In genomic region chr20:62768234-62768814, GRCh38 we compare ENCODE assay signal across 21 cellular contexts. TPM values are rescaled to one million over a fixed set of nuclear protein-coding genes. Genes with fewer than 3 reads are reported as not detected.
DNase-seq lines count a peak whose midpoint lies in the region; ATAC-seq, FAIRE-seq and TF ChIP-seq lines count a peak whose summit lies in the region.
"Had no signal": no experiment of that assay in that cellular context is flagged by ENCODE, and none has a peak within 500 bp of the region (broad histone marks: within the 10 kb centered on the region; RNA-seq: fewer than 3 reads in every experiment).

No MANE protein-coding gene starts in this region.

- peak overlapping the region; percentile 29 for H2BK120ac ChIP-seq in neuronal stem cell (ENCODE audit: low read depth, low read length)

- peaks cover 11% of the 10 kb centered on the region for H3K4me1 Mint-ChIP-seq in T-helper 17 cell

- H3K23ac ChIP-seq in neuronal stem cell (ENCODE audit: low read depth, low read length, poor library complexity): no peak overlapping the region

- CTCF ChIA-PET in HepG2 (lab: Yijun Ruan, JAX; ENCODE audit: low intra/inter-chr PET ratio, low total read pairs): no interaction called here

- H4K91ac ChIP-seq in neuronal stem cell (ENCODE audit: low read depth, low read length, poor library complexity): no peak overlapping the region

- H3K4me3 Mint-ChIP-seq in T-helper 17 cell: no peak overlapping the region
- H3K4me3 Mint-ChIP-seq: activated T-helper 17 cell treated with anti-CD3 and anti-CD28 coated beads, Interleukin-2, amount 50 U/mL, for 72 hours; natural killer cell treated with Interleukin-12 subunit alpha and Interleukin-12 subunit beta and Interleukin-15 and Interleukin-18, amount 100 ng/mL, for 72 hours; T-cell had no signal

- peak overlapping the region; percentile 82 for H2AK5ac ChIP-seq in neuronal stem cell (ENCODE audit: low read depth, low read length)

- in situ Hi-C loops in HepG2 (cut with HindIII; ENCODE audit: extremely low pct_ligation_motif_present, low pct_unique_long_range_greater_than_20kb) (no loop called here), gastrocnemius medialis (cut with MboI; ENCODE audit: low sequenced_read_pairs in 4 of 4) (no loop called here)

- H2BK15ac ChIP-seq in neuronal stem cell (ENCODE audit: low read length): peak overlapping the region; percentile 87

- intact Hi-C loops in right lobe of liver (cut with DNase I): no loop called here
- intact Hi-C loops in HepG2 (cut with micrococcal nuclease; ENCODE audit: unreplicated experiment): no loop called here
- intact Hi-C loops in left cardiac atrium (cut with DNase I): no loop called here
- intact Hi-C loops in uterus (cut with DNase I; ENCODE audit: low total_unique reads): no loop called here
- intact Hi-C loops in gastrocnemius medialis (cut with DNase I; ENCODE audit: low total_unique reads): no loop called here

- H3K4me1 ChIP-seq in right lobe of liver (peaks cover 0 to 30% (median 15%) of the 10 kb centered on the region in 4 donors), HepG2 (ENCODE audit: insufficient read depth, low read length) (no peaks in the 10 kb centered on the region), neuronal stem cell (ENCODE audit: control insufficient read depth in 2 of 2, insufficient read depth in 1 of 2, low read depth in 1 of 2, low read length in 2 of 2) (peaks cover 13 to 28% of the 10 kb centered on the region in 2 donors), uterus (no peaks in the 10 kb centered on the region), gastrocnemius medialis (no peaks in the 10 kb centered on the region)

- H3K9me3 ChIP-seq in right lobe of liver: no peaks in the 10 kb centered on the region
- H3K9me3 ChIP-seq in HepG2 (ENCODE audit: low read length): no peaks in the 10 kb centered on the region
- H3K9me3 ChIP-seq in neuronal stem cell (replicated peaks in 1 of 2; ENCODE audit: control insufficient read depth in 2 of 2, insufficient read depth in 1 of 2, low read depth in 1 of 2, low read length in 2 of 2): no peaks in the 10 kb centered on the region
- no peaks in the 10 kb centered on the region for H3K9me3 ChIP-seq in uterus
- H3K9me3 ChIP-seq in gastrocnemius medialis: no peaks in the 10 kb centered on the region
- no peaks in the 10 kb centered on the region for H3K9me3 ChIP-seq in T-helper 17 cell (ENCODE audit: control insufficient read depth, low read length, poor library complexity, severe bottlenecking)
- H3K9me3 ChIP-seq: vagina had no signal

- no peak overlapping the region for H4K8ac ChIP-seq in neuronal stem cell (ENCODE audit: low read depth, low read length)

- no TSS peak for BruUV-seq in HepG2 (replicated peaks; lab: Mats Ljungman, UMichigan)

- 51% methylated on average over 5 of the region's 18 CpGs for WGBS in right lobe of liver (ENCODE audit: insufficient coverage, low coverage, low lambda C conversion rate, missing lambda C conversion rate)
- 33% methylated on average over 18 of the region's 18 CpGs for WGBS in HepG2 (ENCODE audit: low lambda C conversion rate)
- no CpG with 5 or more reads among the region's 18 CpGs for WGBS in neuronal stem cell (ENCODE audit: extremely low coverage in 2 of 2, insufficient read length in 2 of 2, insufficient replicate concordance in 1 of 2), 2 donors

- H3K27me3 ChIP-seq in right lobe of liver: no peaks in the 10 kb centered on the region
- H3K27me3 ChIP-seq in HepG2 (ENCODE audit: control insufficient read depth in 1 of 2, insufficient read depth in 2 of 2, low read length in 2 of 2): peaks cover 59 to 98% of the 10 kb centered on the region in 2 experiments
- peaks cover 0 to 8% (median 2%) of the 10 kb centered on the region in 3 experiments for H3K27me3 ChIP-seq in neuronal stem cell (ENCODE audit: control insufficient read depth in 3 of 3, insufficient read depth in 3 of 3, low read depth in 1 of 3, low read length in 3 of 3)
- peaks cover 0 to 4% of the 10 kb centered on the region in 2 donors for H3K27me3 ChIP-seq in uterus
- H3K27me3 ChIP-seq in gastrocnemius medialis: peaks cover 29 to 45% (median 33%) of the 10 kb centered on the region in 3 donors
- H3K27me3 ChIP-seq: vagina had no signal

- TF ChIP-seq EP300 in HepG2 (IDR thresholded peaks at IDR 0.05; ENCODE audit: low read depth in 2 of 2, low read length in 2 of 2) (no peak), HepG2 (CRISPR knock-in tag; IDR thresholded peaks at IDR 0.05; ENCODE audit: borderline replicate concordance) (no peak)

- ATAC-seq in right lobe of liver (no peak), HepG2 (no peak), left cardiac atrium (peak in 1 of 2 donors; percentile 18), gastrocnemius medialis (no peak), T-helper 17 cell (no peak)
- ATAC-seq: activated T-helper 17 cell treated with anti-CD3 and anti-CD28 coated beads, Interleukin-2, amount 50 U/mL, for 72 hours; natural killer cell treated with Interleukin-12 subunit alpha and Interleukin-12 subunit beta and Interleukin-15 and Interleukin-18, amount 100 ng/mL, for 72 hours; T-cell had no signal

- peak overlapping the region; percentile 13 for H3K4ac ChIP-seq in neuronal stem cell (ENCODE audit: low read length)

- POLR2A ChIA-PET in HepG2 (lab: Yijun Ruan, JAX): interaction anchor here (0.7 kb wide), 1 partner anchor 11 kb away, joined by 4 read pairs; no protein-coding TSS in a partner anchor

- H2BK5ac ChIP-seq in neuronal stem cell (ENCODE audit: low read length): no peak overlapping the region

- no peak overlapping the region for H3K27ac ChIP-seq in right lobe of liver
- H3K27ac ChIP-seq in HepG2 (ENCODE audit: extremely low read length, insufficient read depth, low read length): no peak overlapping the region
- H3K27ac ChIP-seq in neuronal stem cell (replicated peaks; ENCODE audit: low read length): no peak overlapping the region
- no peak overlapping the region for H3K27ac ChIP-seq in uterus
- H3K27ac ChIP-seq in gastrocnemius medialis: no peak overlapping the region
- H3K27ac ChIP-seq: vagina had no signal

- no peak overlapping the region for H3K9ac ChIP-seq in HepG2 (ENCODE audit: insufficient read depth, low read depth, low read length)
- H3K9ac ChIP-seq in neuronal stem cell (ENCODE audit: low read depth, low read length, poor library complexity): no peak overlapping the region

- H3K79me2 ChIP-seq in HepG2 (ENCODE audit: insufficient read depth, low read length): no peaks in the 10 kb centered on the region

- H3K27ac Mint-ChIP-seq in T-helper 17 cell: no peak overlapping the region
- H3K27ac Mint-ChIP-seq: natural killer cell treated with Interleukin-12 subunit alpha and Interleukin-12 subunit beta and Interleukin-15 and Interleukin-18, amount 100 ng/mL, for 72 hours; T-cell had no signal

- peak overlapping the region; percentile 90 for H3K18ac ChIP-seq in neuronal stem cell (ENCODE audit: low read length)

- peak overlapping the region; percentile 64 for H3K14ac ChIP-seq in neuronal stem cell (ENCODE audit: low read length)

- no peaks in the 10 kb centered on the region for H3K36me3 Mint-ChIP-seq in T-helper 17 cell (ENCODE audit: low read depth)
- H3K36me3 Mint-ChIP-seq: natural killer cell treated with Interleukin-12 subunit alpha and Interleukin-12 subunit beta and Interleukin-15 and Interleukin-18, amount 100 ng/mL, for 72 hours; T-cell had no signal

- no peaks in the 10 kb centered on the region for H3K27me3 Mint-ChIP-seq in T-helper 17 cell
- H3K27me3 Mint-ChIP-seq: activated T-helper 17 cell treated with anti-CD3 and anti-CD28 coated beads, Interleukin-2, amount 50 U/mL, for 72 hours; natural killer cell treated with Interleukin-12 subunit alpha and Interleukin-12 subunit beta and Interleukin-15 and Interleukin-18, amount 100 ng/mL, for 72 hours; T-cell had no signal

- H3K4me3 ChIP-seq in right lobe of liver (no peak overlapping the region), HepG2 (replicated peaks in 1 of 3; ENCODE audit: insufficient read depth in 1 of 3, low read depth in 2 of 3, low read length in 3 of 3) (no peak overlapping the region), neuronal stem cell (ENCODE audit: low read length in 2 of 2) (no peak overlapping the region), uterus (no peak overlapping the region), gastrocnemius medialis (no peak overlapping the region)
- H3K4me3 ChIP-seq: vagina had no signal

- TF ChIP-seq CTCF in right lobe of liver (IDR thresholded peaks at IDR 0.05) (no peak), HepG2 (CRISPR knock-in tag; IDR thresholded peaks at IDR 0.05) (no peak), uterus (IDR thresholded peaks at IDR 0.05) (no peak), gastrocnemius medialis (IDR thresholded peaks at IDR 0.05 in 4 of 5, conservative IDR thresholded peaks at IDR 0.05 in 1 of 5) (no peak)

- no peak for FAIRE-seq in HepG2 (lab: Jason Lieb, UNC)
- FAIRE-seq: endothelial cell of umbilical vein, islet of Langerhans had no signal

- H3K79me1 ChIP-seq in neuronal stem cell (ENCODE audit: low read depth, low read length): peaks cover 2% of the 10 kb centered on the region

- TF ChIP-seq RAD21 in HepG2 (CRISPR knock-in tag; IDR thresholded peaks at IDR 0.05): no peak

- H2BK12ac ChIP-seq in neuronal stem cell (ENCODE audit: low read length): no peak overlapping the region

- H4K20me1 ChIP-seq in HepG2 (ENCODE audit: insufficient read depth, low read length): peaks cover 3% of the 10 kb centered on the region; the same call in 1 of the 2 replicates

- no peaks in the 10 kb centered on the region for H3K36me3 ChIP-seq in right lobe of liver
- no peaks in the 10 kb centered on the region for H3K36me3 ChIP-seq in HepG2 (replicated peaks in 1 of 2; ENCODE audit: control insufficient read depth in 1 of 2, insufficient read depth in 2 of 2, low read length in 2 of 2)
- H3K36me3 ChIP-seq in neuronal stem cell (replicated peaks in 1 of 2; ENCODE audit: control insufficient read depth in 2 of 2, insufficient read depth in 2 of 2, low read length in 2 of 2): no peaks in the 10 kb centered on the region
- no peaks in the 10 kb centered on the region for H3K36me3 ChIP-seq in uterus
- H3K36me3 ChIP-seq in gastrocnemius medialis: no peaks in the 10 kb centered on the region
- H3K36me3 ChIP-seq: vagina had no signal

- TF ChIP-seq POLR2A in right lobe of liver (IDR thresholded peaks at IDR 0.05) (no peak), HepG2 (IDR thresholded peaks at IDR 0.05; ENCODE audit: insufficient read depth in 1 of 2, low read depth in 2 of 2, low read length in 2 of 2) (no peak), uterus (IDR thresholded peaks at IDR 0.05) (no peak), gastrocnemius medialis (IDR thresholded peaks at IDR 0.05) (no peak)

- H3K4me2 ChIP-seq in HepG2 (ENCODE audit: low read depth, low read length) (no peak overlapping the region), neuronal stem cell (ENCODE audit: insufficient read depth, low read length, poor library complexity, severe bottlenecking) (no peak overlapping the region)

- DNase-seq in right lobe of liver (peak in 2 of 3 donors; percentile 14 to 52), HepG2 (ENCODE audit: low spot score) (no peak), left cardiac atrium (peak; percentile 12), neuronal stem cell (ENCODE audit: low spot score) (no peak), uterus (no peak), gastrocnemius medialis (no peak), C1 segment of cervical spinal cord (lab: John Stamatoyannopoulos, UW) (no peak), T-helper 17 cell (no peak)
- DNase-seq: activated CD4-positive, alpha-beta T cell treated with anti-CD3 and anti-CD28 coated beads, Interleukin-2, amount 50 U/mL, for 1 hour; DMS153; GF-D8; mesenchymal stem cell; NCI-H2107; NCI-H510A treated with DMSO at 0.1 percent for 48 hours; stimulated activated CD4-positive, alpha-beta T cell treated with anti-CD3 and anti-CD28 coated beads, Interleukin-12 subunit alpha, Interleukin-12 subunit beta, amount 100 ng/mL, for 4 hours; T-cell had no signal

- no peak overlapping the region for H2AFZ ChIP-seq in HepG2 (ENCODE audit: low read length)
- peak overlapping the region; percentile 54 for H2AFZ ChIP-seq in neuronal stem cell (ENCODE audit: low read length)

RNA-seq across cellular contexts. Expression of gene MRGBP, which starts 27.9 kb away (rescaled TPM):
- 1 to 10 TPM; 3.3 to 8.0 (median 5.3) TPM for total RNA-seq in right lobe of liver
- total RNA-seq in HepG2 (2016; rRNA removed; fragmentation: Illumina TruSeq; extraction: Trizol): 34.8 and 35.9 TPM in 2 replicates
- 79.0 and 80.7 TPM in 2 replicates for total RNA-seq in HepG2 (2016; cell fraction: cytosol; rRNA removed; fragmentation: Illumina TruSeq; extraction: Trizol; ENCODE audit: low read depth)
- 31.8 and 38.7 TPM in 2 replicates for total RNA-seq in HepG2 (2016; cell fraction: insoluble cytoplasmic fraction; rRNA removed; fragmentation: Illumina TruSeq; extraction: Trizol)
- 96.7 and 98.0 TPM in 2 replicates for total RNA-seq in HepG2 (2016; cell fraction: membrane; rRNA removed; fragmentation: Illumina TruSeq; extraction: Trizol)
- 17.0 and 18.5 TPM in 2 replicates for total RNA-seq in HepG2 (2016; cell fraction: nucleus; rRNA removed; fragmentation: Illumina TruSeq; extraction: Trizol)
- 31.6 and 34.2 TPM in 2 replicates for polyA plus RNA-seq in HepG2 (2011; rRNA removed)
- 30.7 and 37.2 TPM in 2 replicates for polyA plus RNA-seq in HepG2 (2011; cell fraction: cytosol; rRNA removed)
- 29.7 and 36.4 TPM in 2 replicates for polyA plus RNA-seq in HepG2 (2011; cell fraction: nucleus; rRNA removed)
- polyA plus RNA-seq in HepG2 (2012): 21.6 and 23.1 TPM in 2 replicates
- polyA plus RNA-seq in HepG2 (2016; cell fraction: cytosol; fragmentation: Illumina TruSeq; extraction: Trizol; ENCODE audit: low read depth): 88.5 and 96.5 TPM in 2 replicates
- 34.9 and 39.2 TPM in 2 replicates for polyA plus RNA-seq in HepG2 (2016; cell fraction: insoluble cytoplasmic fraction; fragmentation: Illumina TruSeq; extraction: Trizol; ENCODE audit: low read depth)
- 88.7 and 90.6 TPM in 2 replicates for polyA plus RNA-seq in HepG2 (2016; cell fraction: membrane; fragmentation: Illumina TruSeq; extraction: Trizol; ENCODE audit: low read depth)
- 40.3 and 42.7 TPM in 2 replicates for polyA plus RNA-seq in HepG2 (2016; cell fraction: nucleus; fragmentation: Illumina TruSeq; extraction: Trizol; ENCODE audit: insufficient read depth, low read depth)
- polyA minus RNA-seq in HepG2 (2011; rRNA and poly(A)+ RNA removed; ENCODE audit: low replicate concordance): 21.2 and 36.8 TPM in 2 replicates
- polyA minus RNA-seq in HepG2 (2011; cell fraction: cytosol; rRNA and poly(A)+ RNA removed): 12.7 and 13.0 TPM in 2 replicates
- 10.2 and 10.9 TPM in 2 replicates for polyA minus RNA-seq in HepG2 (2011; cell fraction: nucleus; rRNA and poly(A)+ RNA removed)
- 1 to 10 TPM; 8.9 TPM for total RNA-seq in left cardiac atrium
- polyA plus RNA-seq in neuronal stem cell (2013, experiment 1 of 2): 15.5 TPM
- polyA plus RNA-seq in neuronal stem cell (2013, experiment 2 of 2): 15.6 TPM
- 10 to 100 TPM in 2 of 4 donors, 1 to 10 TPM in 2; 2.6 to 19.1 (median 10.3) TPM for total RNA-seq in uterus
- total RNA-seq in gastrocnemius medialis: 1 to 10 TPM; 7.8 to 9.8 (median 8.2) TPM
- 1 to 10 TPM; 6.5 to 6.8 TPM for total RNA-seq in T-helper 17 cell

RNA-seq across cellular contexts. Expression of gene OGFR, which starts 36.3 kb away (rescaled TPM):
- 10 to 100 TPM; 40.7 to 48.1 (median 47.0) TPM for total RNA-seq in right lobe of liver
- total RNA-seq in HepG2 (2016; rRNA removed; fragmentation: Illumina TruSeq; extraction: Trizol): 68.3 and 81.8 TPM in 2 replicates
- total RNA-seq in HepG2 (2016; cell fraction: cytosol; rRNA removed; fragmentation: Illumina TruSeq; extraction: Trizol; ENCODE audit: low read depth): 6.3 and 8.7 TPM in 2 replicates
- 58.8 and 84.2 TPM in 2 replicates for total RNA-seq in HepG2 (2016; cell fraction: insoluble cytoplasmic fraction; rRNA removed; fragmentation: Illumina TruSeq; extraction: Trizol)
- total RNA-seq in HepG2 (2016; cell fraction: membrane; rRNA removed; fragmentation: Illumina TruSeq; extraction: Trizol): 20.8 and 24.4 TPM in 2 replicates
- 33.8 and 41.3 TPM in 2 replicates for total RNA-seq in HepG2 (2016; cell fraction: nucleus; rRNA removed; fragmentation: Illumina TruSeq; extraction: Trizol)
- polyA plus RNA-seq in HepG2 (2011; rRNA removed): 47.7 and 62.2 TPM in 2 replicates
- 58.6 and 82.5 TPM in 2 replicates for polyA plus RNA-seq in HepG2 (2011; cell fraction: cytosol; rRNA removed)
- 105 and 121 TPM in 2 replicates for polyA plus RNA-seq in HepG2 (2011; cell fraction: nucleus; rRNA removed)
- polyA plus RNA-seq in HepG2 (2012): 34.0 and 38.1 TPM in 2 replicates
- polyA plus RNA-seq in HepG2 (2016; cell fraction: cytosol; fragmentation: Illumina TruSeq; extraction: Trizol; ENCODE audit: low read depth): 4.2 and 4.7 TPM in 2 replicates
- 68.1 and 77.5 TPM in 2 replicates for polyA plus RNA-seq in HepG2 (2016; cell fraction: insoluble cytoplasmic fraction; fragmentation: Illumina TruSeq; extraction: Trizol; ENCODE audit: low read depth)
- polyA plus RNA-seq in HepG2 (2016; cell fraction: membrane; fragmentation: Illumina TruSeq; extraction: Trizol; ENCODE audit: low read depth): 11.5 and 14.2 TPM in 2 replicates
- 103 and 104 TPM in 2 replicates for polyA plus RNA-seq in HepG2 (2016; cell fraction: nucleus; fragmentation: Illumina TruSeq; extraction: Trizol; ENCODE audit: insufficient read depth, low read depth)
- polyA minus RNA-seq in HepG2 (2011; rRNA and poly(A)+ RNA removed; ENCODE audit: low replicate concordance): 38.5 and 45.1 TPM in 2 replicates
- polyA minus RNA-seq in HepG2 (2011; cell fraction: cytosol; rRNA and poly(A)+ RNA removed): 39.4 and 42.5 TPM in 2 replicates
- 15.1 and 20.0 TPM in 2 replicates for polyA minus RNA-seq in HepG2 (2011; cell fraction: nucleus; rRNA and poly(A)+ RNA removed)
- 10 to 100 TPM; 23.3 to 23.6 TPM for total RNA-seq in left cardiac atrium
- 15.0 TPM for polyA plus RNA-seq in neuronal stem cell (2013, experiment 1 of 2)
- polyA plus RNA-seq in neuronal stem cell (2013, experiment 2 of 2): 14.7 TPM
- 10 to 100 TPM; 16.5 to 48.7 (median 31.2) TPM for total RNA-seq in uterus
- 10 to 100 TPM; 21.9 to 52.1 (median 40.5) TPM for total RNA-seq in gastrocnemius medialis
- 10 to 100 TPM; 39.4 to 41.3 TPM for total RNA-seq in T-helper 17 cell

RNA-seq across cellular contexts. Expression of gene COL9A3, which starts 48.5 kb away (rescaled TPM):
- total RNA-seq in right lobe of liver (1 to 10 TPM; 1.5 to 7.6 (median 3.5) TPM), HepG2 (2016; rRNA removed; fragmentation: Illumina TruSeq; extraction: Trizol) (53.3 and 204 TPM in 2 replicates), left cardiac atrium (1 to 10 TPM; 4.0 to 4.7 TPM), uterus (10 to 100 TPM in 2 of 4 donors, 1 to 10 TPM in 1, under 1 TPM in 1; 0.59 to 75.4 (median 16.3) TPM), gastrocnemius medialis (1 to 10 TPM in 2 of 4 donors, under 1 TPM in 2; 0.41 to 4.1 (median 1.6) TPM), T-helper 17 cell (not detected)
- total RNA-seq in HepG2 (2016; cell fraction: cytosol; rRNA removed; fragmentation: Illumina TruSeq; extraction: Trizol; ENCODE audit: low read depth): 13.9 and 15.8 TPM in 2 replicates
- total RNA-seq in HepG2 (2016; cell fraction: insoluble cytoplasmic fraction; rRNA removed; fragmentation: Illumina TruSeq; extraction: Trizol): 48.0 and 215 TPM in 2 replicates
- total RNA-seq in HepG2 (2016; cell fraction: membrane; rRNA removed; fragmentation: Illumina TruSeq; extraction: Trizol): 19.3 and 20.8 TPM in 2 replicates
- total RNA-seq in HepG2 (2016; cell fraction: nucleus; rRNA removed; fragmentation: Illumina TruSeq; extraction: Trizol): 216 and 254 TPM in 2 replicates
- polyA plus RNA-seq in HepG2 (2011; rRNA removed): 155 and 175 TPM in 2 replicates
- 84.5 and 113 TPM in 2 replicates for polyA plus RNA-seq in HepG2 (2011; cell fraction: cytosol; rRNA removed)
- polyA plus RNA-seq in HepG2 (2011; cell fraction: nucleus; rRNA removed): 1,291 and 1,782 TPM in 2 replicates
- 79.9 and 172 TPM in 2 replicates for polyA plus RNA-seq in HepG2 (2012)
- polyA plus RNA-seq in HepG2 (2016; cell fraction: cytosol; fragmentation: Illumina TruSeq; extraction: Trizol; ENCODE audit: low read depth): 9.2 and 9.5 TPM in 2 replicates
- 55.1 and 66.2 TPM in 2 replicates for polyA plus RNA-seq in HepG2 (2016; cell fraction: insoluble cytoplasmic fraction; fragmentation: Illumina TruSeq; extraction: Trizol; ENCODE audit: low read depth)
- 17.0 and 20.1 TPM in 2 replicates for polyA plus RNA-seq in HepG2 (2016; cell fraction: membrane; fragmentation: Illumina TruSeq; extraction: Trizol; ENCODE audit: low read depth)
- 637 and 662 TPM in 2 replicates for polyA plus RNA-seq in HepG2 (2016; cell fraction: nucleus; fragmentation: Illumina TruSeq; extraction: Trizol; ENCODE audit: insufficient read depth, low read depth)
- polyA minus RNA-seq in HepG2 (2011; rRNA and poly(A)+ RNA removed; ENCODE audit: low replicate concordance): 5.1 and 12.2 TPM in 2 replicates
- 23.0 and 25.3 TPM in 2 replicates for polyA minus RNA-seq in HepG2 (2011; cell fraction: cytosol; rRNA and poly(A)+ RNA removed)
- 56.8 and 67.0 TPM in 2 replicates for polyA minus RNA-seq in HepG2 (2011; cell fraction: nucleus; rRNA and poly(A)+ RNA removed)
- 77.2 TPM for polyA plus RNA-seq in neuronal stem cell (2013, experiment 1 of 2)
- polyA plus RNA-seq in neuronal stem cell (2013, experiment 2 of 2): 77.0 TPM
- total RNA-seq: activated T-helper 17 cell treated with anti-CD3 and anti-CD28 coated beads, Interleukin-2, amount 50 U/mL, for 72 hours; natural killer cell treated with Interleukin-12 subunit alpha and Interleukin-12 subunit beta and Interleukin-15 and Interleukin-18, amount 100 ng/mL, for 72 hours had no signal

RNA-seq across cellular contexts. Expression of gene NTSR1, which starts 59.7 kb away (rescaled TPM):
- total RNA-seq in right lobe of liver (under 1 TPM in 4 of 6 experiments, not detected in 2; 0.04 to 0.74 (median 0.09) TPM), HepG2 (2016; rRNA removed; fragmentation: Illumina TruSeq; extraction: Trizol) (0.09 TPM in 1 of 2 replicates, not detected in the other), left cardiac atrium (not detected), uterus (not detected), gastrocnemius medialis (under 1 TPM in 2 of 4 donors, not detected in 2; 0.04 to 0.13 TPM), T-helper 17 cell (under 1 TPM in 1 of 2 donors, not detected in 1; 0.10 TPM)
- total RNA-seq in HepG2 (2016; cell fraction: cytosol; rRNA removed; fragmentation: Illumina TruSeq; extraction: Trizol; ENCODE audit: low read depth): not detected in 2 replicates
- 0.04 TPM in 1 of 2 replicates, not detected in the other for total RNA-seq in HepG2 (2016; cell fraction: insoluble cytoplasmic fraction; rRNA removed; fragmentation: Illumina TruSeq; extraction: Trizol)
- total RNA-seq in HepG2 (2016; cell fraction: membrane; rRNA removed; fragmentation: Illumina TruSeq; extraction: Trizol): 0.09 TPM in 1 of 2 replicates, not detected in the other
- 0.12 TPM in 1 of 2 replicates, not detected in the other for total RNA-seq in HepG2 (2016; cell fraction: nucleus; rRNA removed; fragmentation: Illumina TruSeq; extraction: Trizol)
- 0.12 and 0.17 TPM in 2 replicates for polyA plus RNA-seq in HepG2 (2011; rRNA removed)
- 0.09 and 0.12 TPM in 2 replicates for polyA plus RNA-seq in HepG2 (2011; cell fraction: cytosol; rRNA removed)
- 0.38 and 0.51 TPM in 2 replicates for polyA plus RNA-seq in HepG2 (2011; cell fraction: nucleus; rRNA removed)
- polyA plus RNA-seq in HepG2 (2012): 0.09 and 0.19 TPM in 2 replicates
- not detected in 2 replicates for polyA plus RNA-seq in HepG2 (2016; cell fraction: cytosol; fragmentation: Illumina TruSeq; extraction: Trizol; ENCODE audit: low read depth)
- polyA plus RNA-seq in HepG2 (2016; cell fraction: insoluble cytoplasmic fraction; fragmentation: Illumina TruSeq; extraction: Trizol; ENCODE audit: low read depth): 0.08 TPM in 1 of 2 replicates, not detected in the other
- 0.05 TPM in 1 of 2 replicates, not detected in the other for polyA plus RNA-seq in HepG2 (2016; cell fraction: membrane; fragmentation: Illumina TruSeq; extraction: Trizol; ENCODE audit: low read depth)
- polyA plus RNA-seq in HepG2 (2016; cell fraction: nucleus; fragmentation: Illumina TruSeq; extraction: Trizol; ENCODE audit: insufficient read depth, low read depth): 0.35 and 0.41 TPM in 2 replicates
- 0.24 TPM in 1 of 2 replicates, not detected in the other for polyA minus RNA-seq in HepG2 (2011; rRNA and poly(A)+ RNA removed; ENCODE audit: low replicate concordance)
- not detected in 2 replicates for polyA minus RNA-seq in HepG2 (2011; cell fraction: cytosol; rRNA and poly(A)+ RNA removed)
- 0.12 and 0.13 TPM in 2 replicates for polyA minus RNA-seq in HepG2 (2011; cell fraction: nucleus; rRNA and poly(A)+ RNA removed)
- polyA plus RNA-seq in neuronal stem cell (2013, experiment 1 of 2): 0.28 TPM
- 0.21 TPM for polyA plus RNA-seq in neuronal stem cell (2013, experiment 2 of 2)
- total RNA-seq: activated T-helper 17 cell treated with anti-CD3 and anti-CD28 coated beads, Interleukin-2, amount 50 U/mL, for 72 hours; natural killer cell treated with Interleukin-12 subunit alpha and Interleukin-12 subunit beta and Interleukin-15 and Interleukin-18, amount 100 ng/mL, for 72 hours had no signal

Comparison
In these comparisons a context has a peak if more than half of its experiments do, and no peak if none do; other contexts are left out.
1. DNase-seq: peak in right lobe of liver (2 of 3) and left cardiac atrium (single experiment); none in HepG2 (single experiment), neuronal stem cell (single experiment), uterus (0 of 2), gastrocnemius medialis (0 of 2), C1 segment of cervical spinal cord (0 of 14) and T-helper 17 cell (0 of 3).